In genomic region chr6:71031912-71032311, GRCh38 we compare ENCODE assay signal across 24 cellular contexts.
A peak's percentile ranks its signal among the peaks of the same experiment; 100 is the strongest.
DNase-seq lines count a peak whose midpoint lies in the region; ATAC-seq and TF ChIP-seq lines count a peak whose summit lies in the region.
"Had no signal": no experiment of that assay in that cellular context is flagged by ENCODE, and none has a peak within 500 bp of the region (broad histone marks: within the 10 kb centered on the region; RNA-seq: fewer than 3 reads in every experiment).

No MANE protein-coding gene starts in this region.

- H3K9me3 Mint-ChIP-seq in WTC11 (peaks cover 6% of the 10 kb centered on the region; the same call in 1 of the 2 replicates), endothelial cell (ENCODE audit: unreplicated experiment) (no peaks in the 10 kb centered on the region)
- peaks cover 0 to 4% of the 10 kb centered on the region in 2 donors for H3K9me3 Mint-ChIP-seq in stimulated activated naive CD8-positive, alpha-beta T cell treated with anti-CD3 and anti-CD28 coated beads, Interleukin-15, amount 100 ng/mL, for 72 hours
- H3K9me3 Mint-ChIP-seq: HFFc6 had no signal

- CTCF ChIA-PET in WTC11 (lab: Charles Lee) = no interaction called here

- H3K36me3 ChIP-seq in mesenchymal stem cell (ENCODE audit: control insufficient read depth in 1 of 2, insufficient read depth in 2 of 2, low read depth in 1 of 2, low read length in 2 of 2) (no peaks in the 10 kb centered on the region), mucosa of descending colon (ENCODE audit: low read depth) (no peaks in the 10 kb centered on the region)

- no peak overlapping the region for H3K4ac ChIP-seq in mesenchymal stem cell (ENCODE audit: low read depth in 1 of 2, low read length in 2 of 2)

- WGBS in mesenchymal stem cell = 2% methylated on average over 4 of the region's 4 CpGs

- H3K27ac ChIP-seq in mesenchymal stem cell (ENCODE audit: low read length, poor library complexity, severe bottlenecking) = no peak overlapping the region
- H3K27ac ChIP-seq: C4-2B, PC-9, RWPE1, SK-N-MC had no signal

- no peak overlapping the region for H3K23ac ChIP-seq in mesenchymal stem cell (ENCODE audit: low read length in 2 of 2)

- intact Hi-C loops in mucosa of descending colon (cut with DNase I, micrococcal nuclease) = no loop called here

- no peaks in the 10 kb centered on the region for H3K79me1 ChIP-seq in mesenchymal stem cell (replicated peaks; ENCODE audit: low read length, poor library complexity, severe bottlenecking)

- ATAC-seq in WTC11 = no peak
- no peak for ATAC-seq in mucosa of descending colon
- ATAC-seq in stimulated activated naive CD8-positive, alpha-beta T cell treated with anti-CD3 and anti-CD28 coated beads, Interleukin-15, amount 100 ng/mL, for 72 hours = no peak

- no peaks in the 10 kb centered on the region for H3K36me3 Mint-ChIP-seq in WTC11
- no peaks in the 10 kb centered on the region for H3K36me3 Mint-ChIP-seq in endothelial cell (ENCODE audit: low read depth, unreplicated experiment)

- H3K4me1 Mint-ChIP-seq in WTC11 = peaks cover 17% of the 10 kb centered on the region
- no peaks in the 10 kb centered on the region for H3K4me1 Mint-ChIP-seq in stimulated activated naive CD8-positive, alpha-beta T cell treated with anti-CD3 and anti-CD28 coated beads, Interleukin-15, amount 100 ng/mL, for 72 hours
- H3K4me1 Mint-ChIP-seq in endothelial cell (ENCODE audit: unreplicated experiment) = peaks cover 7% of the 10 kb centered on the region

- in situ Hi-C loops in KBM-7 (cut with MboI; ENCODE audit: low pct_unique_long_range_greater_than_20kb, low sequenced_read_pairs) = no loop called here

- no peak overlapping the region for H3K4me3 Mint-ChIP-seq in WTC11
- H3K4me3 Mint-ChIP-seq in stimulated activated naive CD8-positive, alpha-beta T cell treated with anti-CD3 and anti-CD28 coated beads, Interleukin-15, amount 100 ng/mL, for 72 hours = no peak overlapping the region
- H3K4me3 Mint-ChIP-seq in endothelial cell (ENCODE audit: unreplicated experiment) = no peak overlapping the region
- H3K4me3 Mint-ChIP-seq: HFFc6 had no signal

- H3K18ac ChIP-seq in mesenchymal stem cell (ENCODE audit: low read depth in 1 of 2, low read length in 2 of 2) = no peak overlapping the region

- no peak overlapping the region for H2BK12ac ChIP-seq in mesenchymal stem cell (ENCODE audit: low read length in 2 of 2)

- no peaks in the 10 kb centered on the region for H3K9me3 ChIP-seq in mesenchymal stem cell (ENCODE audit: control insufficient read depth, low read length)
- H3K9me3 ChIP-seq in mucosa of descending colon = no peaks in the 10 kb centered on the region

- H3K27me3 Mint-ChIP-seq in WTC11 (ENCODE audit: low read depth) (no peaks in the 10 kb centered on the region), endothelial cell (ENCODE audit: unreplicated experiment) (peaks cover 2% of the 10 kb centered on the region)
- H3K27me3 Mint-ChIP-seq in stimulated activated naive CD8-positive, alpha-beta T cell treated with anti-CD3 and anti-CD28 coated beads, Interleukin-15, amount 100 ng/mL, for 72 hours = no peaks in the 10 kb centered on the region

- H3K27me3 ChIP-seq in mesenchymal stem cell (ENCODE audit: control insufficient read depth in 1 of 2, insufficient read depth in 1 of 2, low read length in 2 of 2) = peaks cover 0 to 5% of the 10 kb centered on the region in 2 experiments

- no peak overlapping the region for H4K91ac ChIP-seq in mesenchymal stem cell (ENCODE audit: low read length)

- peak; percentile 14 for DNase-seq in HCEC 1CT
- no peak for DNase-seq in WTC11 (ENCODE audit: low spot score)
- peak; percentile 67 for DNase-seq in fibroblast of villous mesenchyme (ENCODE audit: low read depth)
- DNase-seq in mesenchymal stem cell = peak; percentile 75
- DNase-seq in mucosa of descending colon = no peak
- no peak for DNase-seq in stimulated activated naive CD8-positive, alpha-beta T cell treated with anti-CD3 and anti-CD28 coated beads, Interleukin-15, amount 100 ng/mL, for 72 hours
- DNase-seq in KBM-7 = no peak
- no peak for DNase-seq in endothelial cell (ENCODE audit: low spot score)
- DNase-seq: 8988T, GDM1, H7, HFFc6, MM.1S, NCI-H1048, NCI-H1436, NCI-H187 treated with DMSO at 0.1 percent for 48 hours, NCI-H2107, NCI-H510A, NCI-H748 treated with DMSO at 0.1 percent for 48 hours, PC-9, SHP77 treated with DMSO at 0.1 percent for 48 hours had no signal

- H2AFZ ChIP-seq in mesenchymal stem cell (ENCODE audit: low read depth, low read length) = no peak overlapping the region
- H2AFZ ChIP-seq: PC-9 had no signal

- H2BK15ac ChIP-seq in mesenchymal stem cell (ENCODE audit: low read depth, poor library complexity, severe bottlenecking) = no peak overlapping the region

- H4K8ac ChIP-seq in mesenchymal stem cell (ENCODE audit: low read length) = no peak overlapping the region

- H3K27ac Mint-ChIP-seq in WTC11 (no peak overlapping the region), endothelial cell (ENCODE audit: unreplicated experiment) (no peak overlapping the region)
- H3K27ac Mint-ChIP-seq in stimulated activated naive CD8-positive, alpha-beta T cell treated with anti-CD3 and anti-CD28 coated beads, Interleukin-15, amount 100 ng/mL, for 72 hours = no peak overlapping the region
- H3K27ac Mint-ChIP-seq: HFFc6 had no signal

- POLR2A ChIA-PET in WTC11 (lab: Charles Lee) = no interaction called here

- H2BK5ac ChIP-seq in mesenchymal stem cell (ENCODE audit: low read depth, low read length, poor library complexity, severe bottlenecking) = no peak overlapping the region

- H3K4me1 ChIP-seq in mesenchymal stem cell (ENCODE audit: control insufficient read depth, insufficient read depth, low read depth, low read length) (peaks cover 8% of the 10 kb centered on the region), mucosa of descending colon (ENCODE audit: low read depth) (no peaks in the 10 kb centered on the region)

- H3K9ac ChIP-seq in mesenchymal stem cell (ENCODE audit: low read length) = no peak overlapping the region

- H3K4me2 ChIP-seq in mesenchymal stem cell (ENCODE audit: low read length, poor library complexity, severe bottlenecking) = no peak overlapping the region
- H3K4me2 ChIP-seq: PC-9 had no signal

- TF ChIP-seq CTCF in WTC11 (IDR thresholded peaks at IDR 0.05) = no peak
- no peak for TF ChIP-seq CTCF in fibroblast of villous mesenchyme (IDR thresholded peaks at IDR 0.05; ENCODE audit: insufficient read depth, low read depth, low read length)
- no peak for TF ChIP-seq CTCF in mucosa of descending colon (IDR thresholded peaks at IDR 0.05)
- TF ChIP-seq CTCF in endothelial cell (IDR thresholded peaks at IDR 0.05; ENCODE audit: unreplicated experiment) = no peak

- H3K14ac ChIP-seq in mesenchymal stem cell (ENCODE audit: low read length in 2 of 2) = no peak overlapping the region

- H2AK5ac ChIP-seq in mesenchymal stem cell (ENCODE audit: low read length, severe bottlenecking) = no peak overlapping the region

- no peak overlapping the region for H3K4me3 ChIP-seq in fibroblast of villous mesenchyme (ENCODE audit: low read depth, low read length)
- no peak overlapping the region for H3K4me3 ChIP-seq in mesenchymal stem cell (ENCODE audit: insufficient read depth in 1 of 2, low read depth in 1 of 2, low read length in 2 of 2)
- H3K4me3 ChIP-seq in mucosa of descending colon = no peak overlapping the region
- H3K4me3 ChIP-seq: PC-9, SK-N-MC had no signal

- no peak overlapping the region for H2BK120ac ChIP-seq in mesenchymal stem cell (ENCODE audit: low read depth, low read length)

TF ChIP-seq in WTC11, 78 proteins besides CTCF, POLR2A, EP300 and RAD21:
- TF ChIP-seq FOXP4 (CRISPR knock-in tag; IDR thresholded peaks at IDR 0.05) (no peak), JAZF1 (CRISPR knock-in tag; IDR thresholded peaks at IDR 0.05) (no peak), NR3C1 (CRISPR knock-in tag; conservative IDR thresholded peaks at IDR 0.05; ENCODE audit: low read depth) (no peak), ZBTB21 (CRISPR knock-in tag; IDR thresholded peaks at IDR 0.05; ENCODE audit: borderline replicate concordance) (no peak), GABPB1 (CRISPR knock-in tag; IDR thresholded peaks at IDR 0.05) (peak; percentile 25; the same call in 1 of the 2 replicates)

Comparison
In these comparisons a context has a peak if more than half of its experiments do, and no peak if none do; other contexts are left out.
1. DNase-seq: peak in HCEC 1CT (single experiment), fibroblast of villous mesenchyme (single experiment) and mesenchymal stem cell (single experiment); none in WTC11 (single experiment), mucosa of descending colon (0 of 3), stimulated activated naive CD8-positive, alpha-beta T cell treated with anti-CD3 and anti-CD28 coated beads, Interleukin-15, amount 100 ng/mL, for 72 hours (0 of 2), KBM-7 (single experiment) and endothelial cell (single experiment).